ENCODE assay signal across 9 cellular contexts in genomic region chr12:119988440-119988787, GRCh38. TPM values are rescaled to one million over a fixed set of nuclear protein-coding genes. Genes with fewer than 3 reads are reported as not detected.
A peak's percentile ranks its signal among the peaks of the same experiment; 100 is the strongest.
DNase-seq lines count a peak whose midpoint lies in the region; ATAC-seq and TF ChIP-seq lines count a peak whose summit lies in the region.
"Had no signal": no experiment of that assay in that cellular context is flagged by ENCODE, and none has a peak within 500 bp of the region (broad histone marks: within the 10 kb centered on the region; RNA-seq: fewer than 3 reads in every experiment).

No MANE protein-coding gene starts in this region.

- H3K9me3 Mint-ChIP-seq in activated CD4-positive, alpha-beta memory T cell treated with anti-CD3 and anti-CD28 coated beads for 36 hours: no peaks in the 10 kb centered on the region

- POLR2A ChIA-PET in activated CD4-positive, alpha-beta memory T cell treated with anti-CD3 and anti-CD28 coated beads for 36 hours (lab: Charles Lee): interaction anchor here (0.8 to 10.6 kb wide), 10 partner anchors 8 to 304 kb away, joined by 3 to 209 read pairs (median 8); partner anchors contain the start of genes RAB35, RNU4-1, RNU4-2 and RPLP0

- H3K27ac Mint-ChIP-seq in activated CD4-positive, alpha-beta memory T cell treated with anti-CD3 and anti-CD28 coated beads for 36 hours: peak overlapping the region; percentile 91

- CTCF ChIA-PET in activated CD4-positive, alpha-beta memory T cell treated with anti-CD3 and anti-CD28 coated beads for 36 hours (lab: Charles Lee): interaction anchor here (0.6 to 2.9 kb wide), 10 partner anchors 8 to 321 kb away, joined by 3 to 25 read pairs (median 4); partner anchors contain the start of genes PRKAB1 and RAB35

- H3K27me3 Mint-ChIP-seq in activated CD4-positive, alpha-beta memory T cell treated with anti-CD3 and anti-CD28 coated beads for 36 hours: no peaks in the 10 kb centered on the region

- H3K4me1 Mint-ChIP-seq in activated CD4-positive, alpha-beta memory T cell treated with anti-CD3 and anti-CD28 coated beads for 36 hours (ENCODE audit: low read depth): peaks cover 37% of the 10 kb centered on the region

- H3K36me3 ChIP-seq in gastrocnemius medialis: no peaks in the 10 kb centered on the region

- H3K27ac ChIP-seq in right cardiac atrium (ENCODE audit: low read length) (no peak overlapping the region), gastrocnemius medialis (no peak overlapping the region)

- ATAC-seq in HG03432 (IDR thresholded peaks at IDR 0.05; ENCODE audit: unreplicated experiment): peak; percentile 4
- peak in 1 of 2 donors; percentile 17 for ATAC-seq in right cardiac atrium
- ATAC-seq in gastrocnemius medialis: no peak
- no peak for ATAC-seq in HG03342 (IDR thresholded peaks at IDR 0.05; ENCODE audit: unreplicated experiment)

- H3K4me1 ChIP-seq in right cardiac atrium (ENCODE audit: control insufficient read depth, insufficient read depth, low read length) (no peaks in the 10 kb centered on the region), gastrocnemius medialis (peaks cover 9% of the 10 kb centered on the region in 2 donors)

- intact Hi-C loops in activated CD4-positive, alpha-beta memory T cell treated with anti-CD3 and anti-CD28 coated beads for 36 hours (cut with micrococcal nuclease): loop anchor here (1.0 to 10.0 kb wide), 5 partner anchors 8 to 322 kb away; partner anchors contain the start of gene CIT
- intact Hi-C loops in right cardiac atrium (cut with DNase I) (no loop called here), gastrocnemius medialis (cut with DNase I; ENCODE audit: low total_unique reads) (no loop called here)

- in situ Hi-C loops in gastrocnemius medialis (cut with MboI; ENCODE audit: low sequenced_read_pairs in 4 of 4): no loop called here

- no peak for TF ChIP-seq POLR2A in gastrocnemius medialis (IDR thresholded peaks at IDR 0.05)

- H3K9me3 ChIP-seq in right cardiac atrium (ENCODE audit: control insufficient read depth, low read length) (no peaks in the 10 kb centered on the region), gastrocnemius medialis (no peaks in the 10 kb centered on the region)

- 1% methylated on average over 15 of the region's 15 CpGs for WGBS in right cardiac atrium

- H3K4me3 ChIP-seq in right cardiac atrium (ENCODE audit: low read length) (peak overlapping the region; percentile 88), gastrocnemius medialis (peak overlapping the region; percentile 36 to 55 (median 51))

- DNase-seq in DMS153 (lab: John Stamatoyannopoulos, UW) (peak; percentile 69), DMS153 treated with DMSO at 0.1 percent for 48 hours (lab: John Stamatoyannopoulos, UW; ENCODE audit: unreplicated experiment) (no peak), right cardiac atrium (no peak), gastrocnemius medialis (no peak), COLO668 (lab: John Stamatoyannopoulos, UW; ENCODE audit: unreplicated experiment) (no peak)
- DNase-seq in activated CD4-positive, alpha-beta memory T cell treated with anti-CD3 and anti-CD28 coated beads for 36 hours: no peak

- peaks cover 30% of the 10 kb centered on the region for H3K36me3 Mint-ChIP-seq in activated CD4-positive, alpha-beta memory T cell treated with anti-CD3 and anti-CD28 coated beads for 36 hours

- H3K27me3 ChIP-seq in right cardiac atrium (ENCODE audit: control insufficient read depth, insufficient read depth) (peaks cover 3% of the 10 kb centered on the region), gastrocnemius medialis (peaks cover 41 to 79% (median 61%) of the 10 kb centered on the region in 3 donors)

- TF ChIP-seq CTCF in gastrocnemius medialis (IDR thresholded peaks at IDR 0.05 in 4 of 5, conservative IDR thresholded peaks at IDR 0.05 in 1 of 5): no peak

- H3K4me3 Mint-ChIP-seq in activated CD4-positive, alpha-beta memory T cell treated with anti-CD3 and anti-CD28 coated beads for 36 hours: peak overlapping the region; percentile 86

RNA-seq across cellular contexts. Expression of gene BICDL1, which starts 0.6 kb away (rescaled TPM):
- total RNA-seq in activated CD4-positive, alpha-beta memory T cell treated with anti-CD3 and anti-CD28 coated beads for 36 hours: 100 to 1,000 TPM; 143 to 155 TPM
- total RNA-seq in right cardiac atrium (1 to 10 TPM in 2 of 4 donors, under 1 TPM in 2; 0.76 to 2.1 (median 1.1) TPM), gastrocnemius medialis (1 to 10 TPM in 1 of 4 donors, under 1 TPM in 1, not detected in 2; 0.93 to 1.4 TPM)
- 0.11 TPM for polyA plus RNA-seq in right cardiac atrium
- total RNA-seq: dermis microvascular lymphatic vessel endothelial cell had no signal

Comparison
In these comparisons a context has a peak if more than half of its experiments do, and no peak if none do; other contexts are left out.
1. RNA of gene BICDL1, which starts 0.6 kb away (total RNA-seq): 143 to 155 TPM in activated CD4-positive, alpha-beta memory T cell treated with anti-CD3 and anti-CD28 coated beads for 36 hours; 0.76 to 2.1 TPM in right cardiac atrium and 0.93 to 1.4 TPM in gastrocnemius medialis; every median in the first group is over 10 times any median in the second.